Comparison of ENCODE assay signal across 18 cellular contexts in genomic region chr2:163119964-163120363, GRCh38.
DNase-seq lines count a peak whose midpoint lies in the region; ATAC-seq and TF ChIP-seq lines count a peak whose summit lies in the region.
"Had no signal": no experiment of that assay in that cellular context is flagged by ENCODE, and none has a peak within 500 bp of the region (broad histone marks: within the 10 kb centered on the region; RNA-seq: fewer than 3 reads in every experiment).

No MANE protein-coding gene starts in this region.

- H3K18ac ChIP-seq in mesendoderm (ENCODE audit: low read length): no peak overlapping the region

- DNase-seq in SK-N-DZ (ENCODE audit: low spot score) (peak; percentile 92), hepatocyte (ENCODE audit: low spot score) (peak; percentile 18), mesendoderm (peak; percentile 60), smooth muscle cell (lab: John Stamatoyannopoulos, UW; ENCODE audit: unreplicated experiment) (no peak), COLO668 (lab: John Stamatoyannopoulos, UW; ENCODE audit: unreplicated experiment) (no peak), brain microvascular endothelial cell (no peak), anterior cingulate cortex (lab: John Stamatoyannopoulos, UW) (no peak)
- DNase-seq: BE2C; CD4-positive, alpha-beta memory T cell; COR-L47; DMS153; DND-41; H7; IMR-90 had no signal

- no peaks in the 10 kb centered on the region for H4K20me1 ChIP-seq in hepatocyte (ENCODE audit: insufficient read depth, poor library complexity, severe bottlenecking)
- no peaks in the 10 kb centered on the region for H4K20me1 ChIP-seq in smooth muscle cell (ENCODE audit: low read depth)

- H3K4me2 ChIP-seq in hepatocyte: peak overlapping the region; percentile 67
- H3K4me2 ChIP-seq in mesendoderm (ENCODE audit: low read length): no peak overlapping the region
- peak overlapping the region; percentile 53 for H3K4me2 ChIP-seq in smooth muscle cell
- H3K4me2 ChIP-seq: A549, GM23338 had no signal

- H3K36me3 ChIP-seq in hepatocyte (replicated peaks; ENCODE audit: insufficient read depth, low read depth) (no peaks in the 10 kb centered on the region), mesendoderm (ENCODE audit: control insufficient read depth, insufficient read depth, low read length) (no peaks in the 10 kb centered on the region), smooth muscle cell (ENCODE audit: low read depth) (no peaks in the 10 kb centered on the region), brain microvascular endothelial cell (replicated peaks) (no peaks in the 10 kb centered on the region)
- H3K36me3 ChIP-seq: BE2C had no signal

- no peak overlapping the region for H2AK5ac ChIP-seq in mesendoderm (ENCODE audit: low read length)

- in situ Hi-C loops in brain microvascular endothelial cell (cut with HindIII; ENCODE audit: low pct_ligation_motif_present, low sequenced_read_pairs): no loop called here

- no peak overlapping the region for H2BK120ac ChIP-seq in mesendoderm (ENCODE audit: low read depth, low read length)

- H3K9me2 ChIP-seq in hepatocyte (replicated peaks; ENCODE audit: insufficient read depth): no peaks in the 10 kb centered on the region

- no peak overlapping the region for H4K5ac ChIP-seq in mesendoderm (ENCODE audit: low read length)

- H3K4ac ChIP-seq in mesendoderm (ENCODE audit: low read depth, low read length): no peak overlapping the region

- no peaks in the 10 kb centered on the region for H3K79me1 ChIP-seq in mesendoderm (ENCODE audit: low read length)

- H3K4me3 ChIP-seq in hepatocyte: no peak overlapping the region
- no peak overlapping the region for H3K4me3 ChIP-seq in mesendoderm (ENCODE audit: low read length)
- H3K4me3 ChIP-seq in smooth muscle cell: peak overlapping the region; percentile 6
- no peak overlapping the region for H3K4me3 ChIP-seq in brain microvascular endothelial cell (ENCODE audit: low read depth, low read length)
- H3K4me3 ChIP-seq: A549, GM23338 had no signal

- H3K27me3 ChIP-seq in hepatocyte (no peaks in the 10 kb centered on the region), mesendoderm (ENCODE audit: insufficient read depth, low read length, poor library complexity) (no peaks in the 10 kb centered on the region), smooth muscle cell (ENCODE audit: low read depth) (no peaks in the 10 kb centered on the region), brain microvascular endothelial cell (replicated peaks) (no peaks in the 10 kb centered on the region)
- H3K27me3 ChIP-seq: BE2C had no signal

- H3K4me1 ChIP-seq in hepatocyte (ENCODE audit: insufficient read depth) (peaks cover 6% of the 10 kb centered on the region), mesendoderm (ENCODE audit: control insufficient read depth, low read depth, low read length) (no peaks in the 10 kb centered on the region), smooth muscle cell (ENCODE audit: low read depth) (no peaks in the 10 kb centered on the region)
- H3K4me1 ChIP-seq: A549, BE2C had no signal

- H3K79me2 ChIP-seq in hepatocyte: no peaks in the 10 kb centered on the region
- no peaks in the 10 kb centered on the region for H3K79me2 ChIP-seq in mesendoderm (ENCODE audit: control insufficient read depth, insufficient read depth, low read length)
- H3K79me2 ChIP-seq in smooth muscle cell (ENCODE audit: low read depth): no peaks in the 10 kb centered on the region

- no peak overlapping the region for H2BK15ac ChIP-seq in mesendoderm (replicated peaks; ENCODE audit: low read depth)

- H3K9me3 ChIP-seq in hepatocyte (ENCODE audit: low read depth): no peaks in the 10 kb centered on the region
- no peaks in the 10 kb centered on the region for H3K9me3 ChIP-seq in smooth muscle cell (replicated peaks; ENCODE audit: low read depth)
- H3K9me3 ChIP-seq: A549, BE2C had no signal

- H3K23ac ChIP-seq in mesendoderm (ENCODE audit: low read length): no peak overlapping the region

- ATAC-seq in GM19328 (IDR thresholded peaks at IDR 0.05; ENCODE audit: unreplicated experiment): no peak
- ATAC-seq: A549, GM23338 had no signal

- no peaks in the 10 kb centered on the region for H3F3A ChIP-seq in smooth muscle cell (ENCODE audit: low read depth)

- WGBS in hepatocyte (ENCODE audit: low lambda C conversion rate, missing lambda C conversion rate): 10% methylated on average over 7 of the region's 7 CpGs
- no CpG with 5 or more reads among the region's 7 CpGs for WGBS in mesendoderm (ENCODE audit: extremely low coverage, insufficient coverage, low lambda C conversion rate)
- 28% methylated on average over 7 of the region's 7 CpGs for WGBS in smooth muscle cell (ENCODE audit: low lambda C conversion rate)

- TF ChIP-seq CTCF in hepatocyte (IDR thresholded peaks at IDR 0.05; ENCODE audit: poor library complexity): no peak
- TF ChIP-seq CTCF in smooth muscle cell (IDR thresholded peaks at IDR 0.05; ENCODE audit: borderline replicate concordance, insufficient read depth, poor library complexity, severe bottlenecking): no peak
- no peak for TF ChIP-seq CTCF in brain microvascular endothelial cell (IDR thresholded peaks at IDR 0.05; ENCODE audit: low read depth, low read length, missing control alignments)

- H4K8ac ChIP-seq in mesendoderm (ENCODE audit: low read depth, low read length): no peak overlapping the region

- H2AFZ ChIP-seq in hepatocyte (no peak overlapping the region), smooth muscle cell (ENCODE audit: low read depth) (no peak overlapping the region)
- H2AFZ ChIP-seq: GM23338 had no signal

- H3K9ac ChIP-seq in mesendoderm (ENCODE audit: low read length) (no peak overlapping the region), smooth muscle cell (ENCODE audit: low read depth) (no peak overlapping the region)

- H3K56ac ChIP-seq in mesendoderm (ENCODE audit: low read length): no peak overlapping the region

- H3K27ac ChIP-seq in hepatocyte (no peak overlapping the region), mesendoderm (ENCODE audit: low read depth, low read length) (no peak overlapping the region), smooth muscle cell (ENCODE audit: low read depth) (no peak overlapping the region), brain microvascular endothelial cell (no peak overlapping the region)
- H3K27ac ChIP-seq: A549, C4-2B had no signal

- H2BK5ac ChIP-seq in mesendoderm (ENCODE audit: low read length): no peak overlapping the region

Comparison
In these comparisons a context has a peak if more than half of its experiments do, and no peak if none do; other contexts are left out.
1. DNase-seq: peak in SK-N-DZ (single experiment), hepatocyte (single experiment) and mesendoderm (single experiment); none in smooth muscle cell (single experiment), COLO668 (single experiment), brain microvascular endothelial cell (single experiment) and anterior cingulate cortex (0 of 58).